In genomic region chr11:1869427-1870325, GRCh38 we compare ENCODE assay signal across 12 cellular contexts. TPM values are rescaled to one million over a fixed set of nuclear protein-coding genes. Genes with fewer than 3 reads are reported as not detected.
DNase-seq lines count a peak whose midpoint lies in the region; ATAC-seq and TF ChIP-seq lines count a peak whose summit lies in the region.
"Had no signal": no experiment of that assay in that cellular context is flagged by ENCODE, and none has a peak within 500 bp of the region (broad histone marks: within the 10 kb centered on the region; RNA-seq: fewer than 3 reads in every experiment).

No MANE protein-coding gene starts in this region.

- DNase-seq in CD4-positive, CD25-positive, alpha-beta regulatory T cell: no peak
- no peak for DNase-seq in effector memory CD8-positive, alpha-beta T cell
- no peak for DNase-seq in osteocyte (ENCODE audit: extremely low spot score, unreplicated experiment)
- no peak for DNase-seq in NCI-H2081 treated with DMSO at 0.1 percent for 48 hours (lab: John Stamatoyannopoulos, UW)
- DNase-seq in activated effector memory CD4-positive, alpha-beta T cell treated with anti-CD3 and anti-CD28 coated beads, Interleukin-2, amount 50 U/mL, for 16 hours: no peak
- DNase-seq: H7 had no signal

- no peak overlapping the region for H3K27ac ChIP-seq in CD4-positive, CD25-positive, alpha-beta regulatory T cell (ENCODE audit: insufficient read depth, low read length, poor library complexity, severe bottlenecking)
- no peak overlapping the region for H3K27ac ChIP-seq in KMS-11
- H3K27ac ChIP-seq: SJSA1 had no signal

- H3K27me3 ChIP-seq in CD4-positive, CD25-positive, alpha-beta regulatory T cell (ENCODE audit: control insufficient read depth, insufficient read depth, low read length): no peaks in the 10 kb centered on the region
- H3K27me3 ChIP-seq in KMS-11 (ENCODE audit: insufficient read depth, low read depth): peaks cover 85% of the 10 kb centered on the region

- H3K36me3 Mint-ChIP-seq in CD4-positive, CD25-positive, alpha-beta regulatory T cell: peaks cover 4% of the 10 kb centered on the region
- peaks cover 68% of the 10 kb centered on the region for H3K36me3 Mint-ChIP-seq in effector memory CD8-positive, alpha-beta T cell (ENCODE audit: insufficient read depth)
- no peaks in the 10 kb centered on the region for H3K36me3 Mint-ChIP-seq in osteocyte (ENCODE audit: unreplicated experiment)

- no peak overlapping the region for H2AFZ ChIP-seq in KMS-11 (ENCODE audit: low read depth)

- peaks cover 84% of the 10 kb centered on the region for H3K4me1 ChIP-seq in CD4-positive, CD25-positive, alpha-beta regulatory T cell (ENCODE audit: control insufficient read depth, insufficient read depth, low read length, poor library complexity, severe bottlenecking)
- no peaks in the 10 kb centered on the region for H3K4me1 ChIP-seq in KMS-11 (ENCODE audit: low read depth, poor library complexity, severe bottlenecking)

- H3K9me3 Mint-ChIP-seq in CD4-positive, CD25-positive, alpha-beta regulatory T cell: peaks cover 0 to 1% (median 0%) of the 10 kb centered on the region in 7 donors
- no peaks in the 10 kb centered on the region for H3K9me3 Mint-ChIP-seq in effector memory CD8-positive, alpha-beta T cell
- no peaks in the 10 kb centered on the region for H3K9me3 Mint-ChIP-seq in osteocyte (ENCODE audit: unreplicated experiment)

- peaks cover 0 to 76% (median 20%) of the 10 kb centered on the region in 4 donors for H3K4me1 Mint-ChIP-seq in CD4-positive, CD25-positive, alpha-beta regulatory T cell
- H3K4me1 Mint-ChIP-seq in effector memory CD8-positive, alpha-beta T cell (ENCODE audit: low read depth in 2 of 2): peaks cover 66 to 75% of the 10 kb centered on the region in 2 donors
- H3K4me1 Mint-ChIP-seq in osteocyte (ENCODE audit: unreplicated experiment): peaks cover 76% of the 10 kb centered on the region

- H3K9me3 ChIP-seq in CD4-positive, CD25-positive, alpha-beta regulatory T cell (ENCODE audit: control insufficient read depth in 2 of 2, low read length in 2 of 2): no peaks in the 10 kb centered on the region

- H3K9ac ChIP-seq in KMS-11: no peak overlapping the region

- H3K4me3 Mint-ChIP-seq in CD4-positive, CD25-positive, alpha-beta regulatory T cell: peak overlapping the region in 3 of 4 donors; percentile 24 to 78 (median 66)
- peak overlapping the region; percentile 72 to 84 for H3K4me3 Mint-ChIP-seq in effector memory CD8-positive, alpha-beta T cell
- H3K4me3 Mint-ChIP-seq in osteocyte (ENCODE audit: unreplicated experiment): peak overlapping the region; percentile 71

- ATAC-seq in CD4-positive, CD25-positive, alpha-beta regulatory T cell (ENCODE audit: low read depth in 2 of 2): no peak
- no peak for ATAC-seq in effector memory CD8-positive, alpha-beta T cell (replicated peaks)
- ATAC-seq in HG02885 (IDR thresholded peaks at IDR 0.05; ENCODE audit: poor library complexity, unreplicated experiment) (no peak), HG03469 (IDR thresholded peaks at IDR 0.05; ENCODE audit: unreplicated experiment) (no peak)

- no peak overlapping the region for H3K4me3 ChIP-seq in CD4-positive, CD25-positive, alpha-beta regulatory T cell (ENCODE audit: low read depth, low read length)
- no peak overlapping the region for H3K4me3 ChIP-seq in KMS-11 (IDR thresholded peaks at IDR 0.05; ENCODE audit: insufficient read depth, low read depth, low read length)
- H3K4me3 ChIP-seq: SJSA1 had no signal

- no peaks in the 10 kb centered on the region for H3K79me2 ChIP-seq in KMS-11 (ENCODE audit: insufficient read depth, low read depth)

- H3K27ac Mint-ChIP-seq in CD4-positive, CD25-positive, alpha-beta regulatory T cell: peak overlapping the region; percentile 38 to 96 (median 79)
- H3K27ac Mint-ChIP-seq in effector memory CD8-positive, alpha-beta T cell: peak overlapping the region; percentile 90 to 93
- H3K27ac Mint-ChIP-seq in osteocyte (ENCODE audit: unreplicated experiment): peak overlapping the region; percentile 66

- H3K36me3 ChIP-seq in CD4-positive, CD25-positive, alpha-beta regulatory T cell (ENCODE audit: control insufficient read depth, insufficient read depth, low read length): peaks cover 8% of the 10 kb centered on the region
- H3K36me3 ChIP-seq in KMS-11 (ENCODE audit: insufficient read depth): no peaks in the 10 kb centered on the region
- H3K36me3 ChIP-seq: SJSA1 had no signal

- no peaks in the 10 kb centered on the region for H3K27me3 Mint-ChIP-seq in CD4-positive, CD25-positive, alpha-beta regulatory T cell
- no peaks in the 10 kb centered on the region for H3K27me3 Mint-ChIP-seq in effector memory CD8-positive, alpha-beta T cell
- no peaks in the 10 kb centered on the region for H3K27me3 Mint-ChIP-seq in osteocyte (ENCODE audit: unreplicated experiment)

- no peak overlapping the region for H3K4me2 ChIP-seq in KMS-11

- peak; percentile 46 for TF ChIP-seq CTCF in KMS-11 (conservative IDR thresholded peaks at IDR 0.05; ENCODE audit: low read depth, low read length)
- TF ChIP-seq CTCF in osteocyte (IDR thresholded peaks at IDR 0.05): no peak

- no peaks in the 10 kb centered on the region for H4K20me1 ChIP-seq in KMS-11 (ENCODE audit: insufficient read depth)

RNA-seq across cellular contexts. Expression of gene LSP1, which starts 16.8 kb away (rescaled TPM):
- total RNA-seq in CD4-positive, CD25-positive, alpha-beta regulatory T cell: 453 TPM
- 100 to 1,000 TPM; 381 to 514 (median 444) TPM for polyA plus RNA-seq in CD4-positive, CD25-positive, alpha-beta regulatory T cell
- total RNA-seq in osteocyte: 26.9 and 29.5 TPM in 2 replicates
- total RNA-seq: renal cortical epithelial cell had no signal

RNA-seq across cellular contexts. Expression of gene PRR33, which starts 22.0 kb away (rescaled TPM):
- total RNA-seq in CD4-positive, CD25-positive, alpha-beta regulatory T cell: not detected
- under 1 TPM in 3 of 4 donors, not detected in 1; 0.06 to 0.09 (median 0.08) TPM for polyA plus RNA-seq in CD4-positive, CD25-positive, alpha-beta regulatory T cell
- not detected in 2 replicates for total RNA-seq in osteocyte
- total RNA-seq: H7, renal cortical epithelial cell, SJSA1, ureter had no signal

RNA-seq across cellular contexts. Expression of gene TNNI2, which starts 30.9 kb away (rescaled TPM):
- not detected for total RNA-seq in CD4-positive, CD25-positive, alpha-beta regulatory T cell
- polyA plus RNA-seq in CD4-positive, CD25-positive, alpha-beta regulatory T cell: not detected
- total RNA-seq in osteocyte: 1.0 and 1.1 TPM in 2 replicates
- total RNA-seq: H7, renal cortical epithelial cell, SJSA1 had no signal

RNA-seq across cellular contexts. Expression of gene SYT8, which starts 34.9 kb away (rescaled TPM):
- total RNA-seq in CD4-positive, CD25-positive, alpha-beta regulatory T cell: not detected
- not detected for polyA plus RNA-seq in CD4-positive, CD25-positive, alpha-beta regulatory T cell
- 5.0 and 6.2 TPM in 2 replicates for total RNA-seq in osteocyte
- total RNA-seq: H7, SJSA1 had no signal

RNA-seq across cellular contexts. Expression of gene TNNT3, which starts 49.8 kb away (rescaled TPM):
- total RNA-seq in CD4-positive, CD25-positive, alpha-beta regulatory T cell: 19.4 TPM
- polyA plus RNA-seq in CD4-positive, CD25-positive, alpha-beta regulatory T cell: 1 to 10 TPM in 1 of 4 donors, not detected in 3; 1.6 TPM
- total RNA-seq in osteocyte: 2.6 and 4.4 TPM in 2 replicates
- total RNA-seq: H7, renal cortical epithelial cell had no signal

Comparison
In these comparisons a context has a peak if more than half of its experiments do, and no peak if none do; other contexts are left out.
1. RNA of gene LSP1, which starts 16.8 kb away (total RNA-seq): 453 TPM in CD4-positive, CD25-positive, alpha-beta regulatory T cell (single experiment); 26.9 to 29.5 TPM in osteocyte; every median in the first group is over 10 times any median in the second.
2. Peak in every context shown above with its lines, with median percentiles within 50 percentile points of each other: H3K27ac Mint-ChIP-seq and H3K4me3 Mint-ChIP-seq.